ENCODE assay signal across 9 cellular contexts in the genomic region with DNA sequence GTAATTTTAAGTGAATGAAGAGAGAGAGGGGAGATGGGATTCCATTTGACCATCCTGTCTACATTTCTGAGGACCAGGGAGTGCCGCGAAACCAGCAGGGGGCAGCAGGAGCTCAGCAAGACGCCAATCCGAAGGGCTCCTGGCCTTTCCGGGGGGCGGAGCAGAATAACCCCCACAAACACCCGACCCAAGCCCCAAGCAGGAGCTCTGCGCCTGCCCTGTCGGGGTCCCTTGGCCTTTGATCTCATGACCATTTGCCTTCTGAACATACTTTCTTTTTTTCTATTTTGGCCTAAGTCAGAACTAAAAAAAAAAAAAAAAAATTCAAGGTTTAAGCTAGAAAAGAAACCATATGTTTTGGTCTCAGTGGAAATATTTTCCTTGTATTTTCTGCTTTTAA. TPM values are rescaled to one million over a fixed set of nuclear protein-coding genes. Genes with fewer than 3 reads are reported as not detected.
DNase-seq lines count a peak whose midpoint lies in the region; ATAC-seq and TF ChIP-seq lines count a peak whose summit lies in the region.
"Had no signal": no experiment of that assay in that cellular context is flagged by ENCODE, and none has a peak within 500 bp of the region (broad histone marks: within the 10 kb centered on the region; RNA-seq: fewer than 3 reads in every experiment).

No MANE protein-coding gene starts in this region.

- no peaks in the 10 kb centered on the region for H3K27me3 Mint-ChIP-seq in Caco-2 (ENCODE audit: insufficient read depth, unreplicated experiment)

- H3K4ac ChIP-seq in neuronal stem cell (ENCODE audit: low read length): no peak overlapping the region

- no peak overlapping the region for H3K14ac ChIP-seq in neuronal stem cell (ENCODE audit: low read length)

- no peaks in the 10 kb centered on the region for H3K27me3 ChIP-seq in Caco-2 (replicated peaks; ENCODE audit: control insufficient read depth, insufficient read depth, low read length)
- no peaks in the 10 kb centered on the region for H3K27me3 ChIP-seq in RWPE2 (ENCODE audit: insufficient read depth, poor library complexity, severe bottlenecking)
- no peaks in the 10 kb centered on the region for H3K27me3 ChIP-seq in ovary
- H3K27me3 ChIP-seq in thoracic aorta (replicated peaks; ENCODE audit: insufficient read depth): no peaks in the 10 kb centered on the region
- peaks cover 0 to 30% (median 2%) of the 10 kb centered on the region in 3 experiments for H3K27me3 ChIP-seq in neuronal stem cell (ENCODE audit: control insufficient read depth in 3 of 3, insufficient read depth in 3 of 3, low read depth in 1 of 3, low read length in 3 of 3)

- TF ChIP-seq POLR2A in ovary (IDR thresholded peaks at IDR 0.05): no peak

- H3K27ac ChIP-seq in RWPE2 (ENCODE audit: poor library complexity, severe bottlenecking): no peak overlapping the region
- no peak overlapping the region for H3K27ac ChIP-seq in ovary
- H3K27ac ChIP-seq in thoracic aorta: no peak overlapping the region
- H3K27ac ChIP-seq in neuronal stem cell (replicated peaks; ENCODE audit: low read length): no peak overlapping the region

- peak overlapping the region; percentile 36 for H3K27ac Mint-ChIP-seq in Caco-2 (ENCODE audit: unreplicated experiment)

- no peak overlapping the region for H2BK120ac ChIP-seq in neuronal stem cell (ENCODE audit: low read depth, low read length)

- peak overlapping the region; percentile 2 for H3K4me3 Mint-ChIP-seq in Caco-2 (ENCODE audit: unreplicated experiment)

- no peak overlapping the region for H3K9ac ChIP-seq in neuronal stem cell (ENCODE audit: low read depth, low read length, poor library complexity)

- peaks cover 6% of the 10 kb centered on the region for H3K36me3 Mint-ChIP-seq in Caco-2 (ENCODE audit: insufficient read depth, unreplicated experiment)

- no peaks in the 10 kb centered on the region for H3K79me1 ChIP-seq in neuronal stem cell (ENCODE audit: low read depth, low read length)

- no peak overlapping the region for H3K18ac ChIP-seq in neuronal stem cell (ENCODE audit: low read length)

- TF ChIP-seq CTCF in Caco-2 (IDR thresholded peaks at IDR 0.05; ENCODE audit: insufficient read depth in 1 of 2, low read depth in 1 of 2, low read length in 1 of 2, severe bottlenecking in 1 of 2, unreplicated experiment in 1 of 2) (peak; percentile 99), RWPE2 (IDR thresholded peaks at IDR 0.05; ENCODE audit: poor library complexity, severe bottlenecking) (peak; percentile 94), fibroblast of villous mesenchyme (IDR thresholded peaks at IDR 0.05; ENCODE audit: insufficient read depth, low read depth, low read length) (peak; percentile 85), ovary (IDR thresholded peaks at IDR 0.05) (peak; percentile 23 to 39 (median 28)), thoracic aorta (IDR thresholded peaks at IDR 0.05) (peak; percentile 60)

- H3K4me3 ChIP-seq in Caco-2 (ENCODE audit: low read depth, low read length): no peak overlapping the region
- H3K4me3 ChIP-seq in RWPE2 (ENCODE audit: severe bottlenecking): no peak overlapping the region
- H3K4me3 ChIP-seq in fibroblast of villous mesenchyme (ENCODE audit: low read depth, low read length): no peak overlapping the region
- H3K4me3 ChIP-seq in ovary: no peak overlapping the region
- peak overlapping the region; percentile 38 for H3K4me3 ChIP-seq in thoracic aorta
- H3K4me3 ChIP-seq in neuronal stem cell (ENCODE audit: low read length in 2 of 2): no peak overlapping the region

- no peak for TF ChIP-seq EP300 in ovary (IDR thresholded peaks at IDR 0.05)

- H2AK5ac ChIP-seq in neuronal stem cell (ENCODE audit: low read depth, low read length): no peak overlapping the region

- peaks cover 44% of the 10 kb centered on the region for H3K4me1 Mint-ChIP-seq in Caco-2 (ENCODE audit: low read depth, unreplicated experiment)

- H2BK5ac ChIP-seq in neuronal stem cell (ENCODE audit: low read length): no peak overlapping the region

- H4K91ac ChIP-seq in neuronal stem cell (ENCODE audit: low read depth, low read length, poor library complexity): no peak overlapping the region

- no peak overlapping the region for H2AFZ ChIP-seq in neuronal stem cell (ENCODE audit: low read length)

- POLR2A ChIA-PET in Caco-2 (lab: Charles Lee): interaction anchor here (0.6 to 1.7 kb wide), 7 partner anchors 14 to 549 kb away, joined by 3 to 14 read pairs (median 7); partner anchors contain the start of genes MPZL2 and MPZL3

- no peak overlapping the region for H2BK12ac ChIP-seq in neuronal stem cell (ENCODE audit: low read length)

- CTCF ChIA-PET in Caco-2 (lab: Charles Lee): interaction anchor here (0.5 to 2.2 kb wide), 50 partner anchors 8 to 332 kb away, joined by 3 to 75 read pairs (median 4); partner anchors contain the start of genes ATP5MG, MPZL2, MPZL3 and UBE4A

- no peak overlapping the region for H4K8ac ChIP-seq in neuronal stem cell (ENCODE audit: low read depth, low read length)

- DNase-seq in Caco-2: peak; percentile 91 to 94
- DNase-seq in HuH-7.5 (ENCODE audit: low spot score): peak; percentile 46
- DNase-seq in RWPE2 (ENCODE audit: low spot score): no peak
- peak; percentile 64 for DNase-seq in activated effector memory CD4-positive, alpha-beta T cell treated with Interleukin-2 at 50 U/mL for 16 hours
- peak; percentile 51 for DNase-seq in fibroblast of villous mesenchyme (ENCODE audit: low read depth)
- DNase-seq in ovary: peak; percentile 66 to 81 (median 73)
- DNase-seq in thoracic aorta (ENCODE audit: low spot score): peak; percentile 17
- no peak for DNase-seq in neuronal stem cell (ENCODE audit: low spot score)

- H3K4me1 ChIP-seq in Caco-2 (peaks cover 85% of the 10 kb centered on the region), RWPE2 (ENCODE audit: insufficient read depth, poor library complexity, severe bottlenecking) (peaks cover 10% of the 10 kb centered on the region), ovary (ENCODE audit: insufficient read depth) (no peaks in the 10 kb centered on the region), thoracic aorta (ENCODE audit: control insufficient read depth in 1 of 2, low read depth in 2 of 2) (peaks cover 0 to 15% of the 10 kb centered on the region in 2 donors), neuronal stem cell (ENCODE audit: control insufficient read depth in 2 of 2, insufficient read depth in 1 of 2, low read depth in 1 of 2, low read length in 2 of 2) (peaks cover 0 to 4% of the 10 kb centered on the region in 2 donors)

- no peak overlapping the region for H2BK15ac ChIP-seq in neuronal stem cell (ENCODE audit: low read length)

- WGBS in ovary, 3 donors: 1 to 2% (median 1%) methylated on average over 9 of the region's 9 CpGs
- WGBS in neuronal stem cell (ENCODE audit: extremely low coverage in 2 of 2, insufficient read length in 2 of 2, insufficient replicate concordance in 1 of 2), 2 donors: no CpG with 5 or more reads among the region's 9 CpGs

- intact Hi-C loops in Caco-2 (cut with micrococcal nuclease; ENCODE audit: unreplicated experiment): loop anchor here (1.0 to 5.0 kb wide), 8 partner anchors 14 to 289 kb away; partner anchors contain the start of gene MPZL3
- intact Hi-C loops in ovary (cut with DNase I): no loop called here

- peaks cover 2% of the 10 kb centered on the region; the same call in 1 of the 2 replicates for H3K36me3 ChIP-seq in Caco-2 (ENCODE audit: control insufficient read depth, insufficient read depth, low read length)
- no peaks in the 10 kb centered on the region for H3K36me3 ChIP-seq in RWPE2 (ENCODE audit: low read depth)
- no peaks in the 10 kb centered on the region for H3K36me3 ChIP-seq in ovary
- no peaks in the 10 kb centered on the region for H3K36me3 ChIP-seq in thoracic aorta
- H3K36me3 ChIP-seq in neuronal stem cell (replicated peaks in 1 of 2; ENCODE audit: control insufficient read depth in 2 of 2, insufficient read depth in 2 of 2, low read length in 2 of 2): no peaks in the 10 kb centered on the region

- ATAC-seq in RWPE2 (ENCODE audit: low read depth) (peak; percentile 75), thoracic aorta (ENCODE audit: insufficient number of reproducible peaks, low FRiP score, low read depth) (no peak)

- no peak overlapping the region for H3K4me2 ChIP-seq in neuronal stem cell (ENCODE audit: insufficient read depth, low read length, poor library complexity, severe bottlenecking)

- H3K9me3 Mint-ChIP-seq in Caco-2 (ENCODE audit: unreplicated experiment): no peaks in the 10 kb centered on the region

- H3K23ac ChIP-seq in neuronal stem cell (ENCODE audit: low read depth, low read length, poor library complexity): no peak overlapping the region

- no TSS peak for BruUV-seq in Caco-2 (replicated peaks; lab: Mats Ljungman, UMichigan)

- no peaks in the 10 kb centered on the region for H3K9me3 ChIP-seq in Caco-2
- no peaks in the 10 kb centered on the region for H3K9me3 ChIP-seq in RWPE2 (ENCODE audit: severe bottlenecking)
- no peaks in the 10 kb centered on the region for H3K9me3 ChIP-seq in ovary
- H3K9me3 ChIP-seq in thoracic aorta: no peaks in the 10 kb centered on the region
- no peaks in the 10 kb centered on the region for H3K9me3 ChIP-seq in neuronal stem cell (replicated peaks in 1 of 2; ENCODE audit: control insufficient read depth in 2 of 2, insufficient read depth in 1 of 2, low read depth in 1 of 2, low read length in 2 of 2)

RNA-seq across cellular contexts. Expression of gene SCN2B, which starts 21.9 kb away (rescaled TPM):
- total RNA-seq in Caco-2 (2022) (0.09 TPM in 1 of 2 replicates, not detected in the other), fibroblast of villous mesenchyme (not detected in 2 replicates), ovary (1 to 10 TPM in 2 of 7 donors, under 1 TPM in 5; 0.11 to 1.3 (median 0.35) TPM), thoracic aorta (under 1 TPM in 1 of 2 donors, not detected in 1; 0.07 TPM)
- polyA plus RNA-seq in ovary: 1 to 10 TPM in 1 of 2 donors, under 1 TPM in 1; 0.38 to 2.1 TPM
- polyA plus RNA-seq in neuronal stem cell (2013, experiment 1 of 2): 0.14 TPM
- 0.14 TPM for polyA plus RNA-seq in neuronal stem cell (2013, experiment 2 of 2)
- total RNA-seq: T-helper 2 cell treated with Interferon-gamma antibody and Interleukin-4, amounts not matched to agents 100 ng/mL and 5 ng/mL, for 36 hours had no signal

RNA-seq across cellular contexts. Expression of gene JAML, which starts 26.4 kb away (rescaled TPM):
- total RNA-seq in Caco-2 (2022): 8.9 and 12.0 TPM in 2 replicates
- total RNA-seq in fibroblast of villous mesenchyme: not detected in 2 replicates
- total RNA-seq in ovary: 1 to 10 TPM in 6 of 7 donors, under 1 TPM in 1; 0.79 to 5.1 (median 1.8) TPM
- polyA plus RNA-seq in ovary: 10 to 100 TPM in 1 of 2 donors, 1 to 10 TPM in 1; 2.0 to 18.0 TPM
- 1 to 10 TPM; 3.7 to 7.6 TPM for total RNA-seq in thoracic aorta
- polyA plus RNA-seq in neuronal stem cell (2013, experiment 1 of 2): 0.03 TPM
- not detected for polyA plus RNA-seq in neuronal stem cell (2013, experiment 2 of 2)

RNA-seq across cellular contexts. Expression of gene SCN4B, which starts 45.7 kb away (rescaled TPM):
- 0.70 TPM in 2 replicates for total RNA-seq in Caco-2 (2022)
- total RNA-seq in fibroblast of villous mesenchyme: not detected in 2 replicates
- 1 to 10 TPM in 1 of 7 donors, under 1 TPM in 6; 0.10 to 2.9 (median 0.52) TPM for total RNA-seq in ovary
- polyA plus RNA-seq in ovary: 10 to 100 TPM in 1 of 2 donors, under 1 TPM in 1; 0.50 to 13.3 TPM
- total RNA-seq in thoracic aorta: 1 to 10 TPM; 2.0 to 2.4 TPM
- polyA plus RNA-seq in neuronal stem cell (2013, experiment 1 of 2): 1.0 TPM
- 0.97 TPM for polyA plus RNA-seq in neuronal stem cell (2013, experiment 2 of 2)

RNA-seq across cellular contexts. Expression of gene MPZL3, which starts 53.8 kb away (rescaled TPM):
- 29.6 and 31.8 TPM in 2 replicates for total RNA-seq in Caco-2 (2022)
- total RNA-seq in fibroblast of villous mesenchyme: 0.32 and 0.86 TPM in 2 replicates
- 1 to 10 TPM in 4 of 7 donors, under 1 TPM in 3; 0.25 to 7.0 (median 1.0) TPM for total RNA-seq in ovary
- 1 to 10 TPM in 1 of 2 donors, under 1 TPM in 1; 0.52 to 1.2 TPM for polyA plus RNA-seq in ovary
- 1 to 10 TPM in 1 of 2 donors, under 1 TPM in 1; 0.41 to 3.2 TPM for total RNA-seq in thoracic aorta
- 0.47 TPM for polyA plus RNA-seq in neuronal stem cell (2013, experiment 1 of 2)
- 0.47 TPM for polyA plus RNA-seq in neuronal stem cell (2013, experiment 2 of 2)

Comparison
In these comparisons a context has a peak if more than half of its experiments do, and no peak if none do; other contexts are left out.
1. DNase-seq: peak in Caco-2 (2 of 2), HuH-7.5 (single experiment), activated effector memory CD4-positive, alpha-beta T cell treated with Interleukin-2 at 50 U/mL for 16 hours (single experiment), fibroblast of villous mesenchyme (single experiment), ovary (5 of 5) and thoracic aorta (single experiment); none in RWPE2 (single experiment) and neuronal stem cell (single experiment).
2. CTCF ChIP-seq: peak in every context shown above with its lines; median percentile 99 in Caco-2; 94 in RWPE2; 85 in fibroblast of villous mesenchyme; 60 in thoracic aorta; 28 in ovary.